12 cellular contexts compared by ENCODE assay signal in genomic region chr6:31164688-31165453, GRCh38. TPM values are rescaled to one million over a fixed set of nuclear protein-coding genes. Genes with fewer than 3 reads are reported as not detected.
DNase-seq lines count a peak whose midpoint lies in the region; ATAC-seq and TF ChIP-seq lines count a peak whose summit lies in the region.
"Not testable (repeated sequence)": the region's sequence is repeated elsewhere in the genome, so short reads cannot be mapped to it uniquely, and the experiment has no call there.
"Had no signal": no experiment of that assay in that cellular context is flagged by ENCODE, and none has a peak within 500 bp of the region (broad histone marks: within the 10 kb centered on the region; RNA-seq: fewer than 3 reads in every experiment).

No MANE protein-coding gene starts in this region.

- DNase-seq in GM10248 (ENCODE audit: extremely low spot score) (peak; percentile 65), memory B cell (ENCODE audit: low spot score in 2 of 2) (peak; percentile 45 to 46)
- DNase-seq in GM23338 (ENCODE audit: low spot score) = not testable (repeated sequence)

- peak overlapping the region; percentile 95 for H3K4me3 Mint-ChIP-seq in GM23338
- peak overlapping the region; percentile 75 for H3K4me3 Mint-ChIP-seq in memory B cell

- H3K9me2 ChIP-seq in GM23338 (ENCODE audit: insufficient read depth) = not testable (repeated sequence)

- H2AFZ ChIP-seq in GM23338 = not testable (repeated sequence)

- H3K36me3 ChIP-seq in GM23338 (ENCODE audit: insufficient read depth) = peaks cover 40% of the 10 kb centered on the region

- not testable (repeated sequence) for H3K4me3 ChIP-seq in GM23338

- H4K20me1 ChIP-seq in GM23338 (replicated peaks; ENCODE audit: insufficient read depth) = peaks cover 66% of the 10 kb centered on the region

- not testable (repeated sequence) for H3K27ac ChIP-seq in GM23338 (ENCODE audit: low read depth)

- H3K79me2 ChIP-seq in GM23338 (replicated peaks; ENCODE audit: insufficient read depth) = peaks cover 64% of the 10 kb centered on the region

- not testable (repeated sequence) for H3K27me3 ChIP-seq in GM23338 (ENCODE audit: insufficient read depth)

- TF ChIP-seq CTCF in GM10248 (IDR thresholded peaks at IDR 0.05; ENCODE audit: control extremely low read depth, extremely low read depth, low read depth, missing control alignments); GM23338 (conservative IDR thresholded peaks at IDR 0.05; ENCODE audit: low read depth in 2 of 2): not testable (repeated sequence)

- peaks cover 12% of the 10 kb centered on the region for H3K27me3 Mint-ChIP-seq in GM23338 (ENCODE audit: insufficient read depth, low read depth, poor library complexity)
- H3K27me3 Mint-ChIP-seq in memory B cell = not testable (repeated sequence)

- peak; percentile 79 for ATAC-seq in GM18868 (IDR thresholded peaks at IDR 0.05; ENCODE audit: unreplicated experiment)
- ATAC-seq in GM19455 (IDR thresholded peaks at IDR 0.05; ENCODE audit: unreplicated experiment) = peak; percentile 75
- ATAC-seq in GM23338 = not testable (repeated sequence)
- ATAC-seq in HG03045 (IDR thresholded peaks at IDR 0.05; ENCODE audit: unreplicated experiment) = peak; percentile 62
- ATAC-seq in HG03521 (IDR thresholded peaks at IDR 0.05; ENCODE audit: unreplicated experiment) = peak; percentile 72
- ATAC-seq in activated CD4-positive, CD25-positive, alpha-beta regulatory T cell treated with anti-CD3 and anti-CD28 coated beads, Interleukin-2, amount 50 U/mL, for 24 hours = peak; percentile 45 to 78
- ATAC-seq in memory B cell (ENCODE audit: low read depth) = peak; percentile 98

- POLR2A ChIA-PET in GM10248 (lab: Yijun Ruan, JAX) = interaction anchor here (0.5 to 1.3 kb wide), 3 partner anchors 27 to 38 kb away, joined by 3 to 4 read pairs (median 3); no protein-coding TSS in a partner anchor

- CTCF ChIA-PET in GM10248 (lab: Yijun Ruan, JAX) = interaction anchor here (0.9 to 3.3 kb wide), 14 partner anchors 8 to 202 kb away, joined by 3 to 21 read pairs (median 7); partner anchors contain the start of genes CCHCR1 and PSORS1C2

- H3K27ac Mint-ChIP-seq in GM23338 (peak overlapping the region; percentile 89), memory B cell (peak overlapping the region; percentile 64)

- peaks cover 59% of the 10 kb centered on the region for H3K4me1 ChIP-seq in GM23338 (ENCODE audit: insufficient read depth)

- H3K4me2 ChIP-seq in GM23338 = not testable (repeated sequence)

- not testable (repeated sequence) for H3K9me3 Mint-ChIP-seq in GM23338, memory B cell

- peaks cover 89% of the 10 kb centered on the region for H3K36me3 Mint-ChIP-seq in GM23338 (ENCODE audit: low read depth)
- not testable (repeated sequence) for H3K36me3 Mint-ChIP-seq in memory B cell

- H3K4me1 Mint-ChIP-seq in GM23338 = peaks cover 63% of the 10 kb centered on the region
- peaks cover 13% of the 10 kb centered on the region for H3K4me1 Mint-ChIP-seq in memory B cell

- peaks cover 58% of the 10 kb centered on the region for H3F3A ChIP-seq in GM23338 (replicated peaks; ENCODE audit: low read depth)

RNA-seq across cellular contexts. Expression of gene POU5F1, which starts 5.6 kb away (rescaled TPM):
- 3,419 and 3,629 TPM in 2 replicates for total RNA-seq in GM23338 (2014; rRNA removed; shearing (Covaris generic))
- 1,839 and 1,914 TPM in 2 replicates for polyA plus RNA-seq in GM23338 (2016; fragmentation: Nextera tagmentation; extraction: Ambion mirVana)
- total RNA-seq: A673 had no signal

RNA-seq across cellular contexts. Expression of gene TCF19, which starts 6.5 kb away (rescaled TPM):
- total RNA-seq in GM23338 (2014; rRNA removed; shearing (Covaris generic)) = 11.1 and 11.2 TPM in 2 replicates
- 7.1 and 8.3 TPM in 2 replicates for polyA plus RNA-seq in GM23338 (2016; fragmentation: Nextera tagmentation; extraction: Ambion mirVana)

RNA-seq across cellular contexts. Expression of gene CCHCR1, which starts 7.3 kb away (rescaled TPM):
- 37.0 and 46.7 TPM in 2 replicates for total RNA-seq in GM23338 (2014; rRNA removed; shearing (Covaris generic))
- 19.8 and 21.3 TPM in 2 replicates for polyA plus RNA-seq in GM23338 (2016; fragmentation: Nextera tagmentation; extraction: Ambion mirVana)

RNA-seq across cellular contexts. Expression of gene PSORS1C2, which starts 26.0 kb away (rescaled TPM):
- total RNA-seq in GM23338 (2014; rRNA removed; shearing (Covaris generic)) = not detected in 2 replicates
- 0.47 and 1.3 TPM in 2 replicates for polyA plus RNA-seq in GM23338 (2016; fragmentation: Nextera tagmentation; extraction: Ambion mirVana)
- total RNA-seq: A673, kidney, pulmonary artery endothelial cell, upper lobe of right lung had no signal

RNA-seq across cellular contexts. Expression of gene CDSN, which starts 44.6 kb away (rescaled TPM):
- 0.07 TPM in 1 of 2 replicates, not detected in the other for total RNA-seq in GM23338 (2014; rRNA removed; shearing (Covaris generic))
- not detected in 2 replicates for polyA plus RNA-seq in GM23338 (2016; fragmentation: Nextera tagmentation; extraction: Ambion mirVana)
- total RNA-seq: A673, pulmonary artery endothelial cell, upper lobe of right lung had no signal
